12 cellular contexts compared by ENCODE assay signal in the genomic region with DNA sequence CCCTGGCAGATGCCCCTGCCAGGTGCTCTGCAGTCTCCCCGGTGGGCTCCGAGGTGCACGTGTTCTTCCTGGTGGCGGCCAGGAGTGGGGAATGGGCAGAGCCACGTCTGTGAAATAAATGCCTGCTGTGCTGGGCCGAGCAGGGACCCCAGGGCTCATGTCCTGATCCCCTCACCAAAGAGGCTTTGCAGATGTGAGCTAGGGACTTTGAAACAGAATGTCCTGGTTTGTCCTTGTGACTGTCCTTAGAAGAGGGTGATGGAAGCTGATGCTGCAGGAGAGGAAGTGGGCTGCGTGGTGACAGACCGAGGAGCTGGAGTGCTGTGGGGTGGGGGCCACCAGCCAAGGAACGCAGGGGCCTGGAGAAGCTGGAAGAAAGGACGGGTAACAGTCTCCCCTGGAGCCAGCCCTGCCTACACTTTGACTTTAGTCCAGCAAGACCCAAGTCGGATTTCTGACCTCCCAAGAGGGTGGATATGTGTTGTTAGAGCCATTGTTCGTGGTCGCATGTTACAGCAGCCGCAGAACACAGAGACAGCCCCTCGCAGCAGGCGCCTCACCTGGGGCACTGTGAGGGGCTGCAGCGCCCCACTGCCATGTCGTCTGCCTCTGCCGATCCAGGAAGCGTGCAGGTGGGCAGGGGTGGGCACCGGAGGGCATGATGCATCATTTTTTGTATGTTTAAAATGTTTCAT.
DNase-seq lines count a peak whose midpoint lies in the region; ATAC-seq, FAIRE-seq and TF ChIP-seq lines count a peak whose summit lies in the region.
"Had no signal": no experiment of that assay in that cellular context is flagged by ENCODE, and none has a peak within 500 bp of the region (broad histone marks: within the 10 kb centered on the region; RNA-seq: fewer than 3 reads in every experiment).

No MANE protein-coding gene starts in this region.

- intact Hi-C loops in K562 (cut with micrococcal nuclease) (loop anchor here (2.0 to 10.0 kb wide), 2 partner anchors 13 to 235 kb away; no protein-coding TSS in a partner anchor), colonic mucosa (cut with DNase I) (no loop called here)

- H3K27me3 Mint-ChIP-seq in neural progenitor cell (ENCODE audit: insufficient read depth, low read depth): peaks cover 29% of the 10 kb centered on the region

- peak overlapping the region; percentile 62; the same call in 2 of the 3 replicates for H3K27ac ChIP-seq in K562 (ENCODE audit: extremely low read depth, low read depth, low read length)
- peak overlapping the region; percentile 4 for H3K27ac ChIP-seq in neural progenitor cell
- H3K27ac ChIP-seq in colonic mucosa: no peak overlapping the region
- H3K27ac ChIP-seq: spleen had no signal

- H3K4me2 ChIP-seq in Loucy (ENCODE audit: low read depth, low read length, poor library complexity, severe bottlenecking): peak overlapping the region; percentile 46
- peak overlapping the region; percentile 24; the same call in 1 of the 2 replicates for H3K4me2 ChIP-seq in K562 (ENCODE audit: insufficient read depth, low read length)
- H3K4me2 ChIP-seq in neural progenitor cell: peak overlapping the region; percentile 80

- H3K4me3 ChIP-seq in Loucy (ENCODE audit: low read length, poor library complexity, severe bottlenecking) (no peak overlapping the region), K562 (no peak overlapping the region), neural progenitor cell (peak overlapping the region; percentile 18), colonic mucosa (no peak overlapping the region)
- H3K4me3 ChIP-seq: Peyer's patch, spleen had no signal

- FAIRE-seq in K562 (lab: Jason Lieb, UNC): peak; percentile 6

- no peaks in the 10 kb centered on the region for H3K9me3 Mint-ChIP-seq in neural progenitor cell
- H3K9me3 Mint-ChIP-seq: activated naive CD4-positive, alpha-beta T cell treated with anti-CD3 and anti-CD28 coated beads, Interleukin-2, amount 50 U/mL, for 24 hours; natural killer cell had no signal

- peaks cover 2% of the 10 kb centered on the region for H3K36me3 Mint-ChIP-seq in neural progenitor cell
- H3K36me3 Mint-ChIP-seq: activated naive CD4-positive, alpha-beta T cell treated with anti-CD3 and anti-CD28 coated beads, Interleukin-2, amount 50 U/mL, for 24 hours; natural killer cell had no signal

- H2AFZ ChIP-seq in Loucy (ENCODE audit: low read length) (no peak overlapping the region), K562 (ENCODE audit: low read depth, low read length) (peak overlapping the region; percentile 69), neural progenitor cell (replicated peaks) (no peak overlapping the region)

- no peak for TF ChIP-seq POLR2A in K562 (conservative IDR thresholded peaks at IDR 0.05)

- in situ Hi-C loops in K562 (cut with MboI): no loop called here

- no peak for TF ChIP-seq EP300 in K562 (IDR thresholded peaks at IDR 0.05; ENCODE audit: low read length)

- H3K79me2 ChIP-seq in Loucy (ENCODE audit: insufficient read depth, low read length) (no peaks in the 10 kb centered on the region), K562 (ENCODE audit: control insufficient read depth, insufficient read depth, low read length) (peaks cover 16% of the 10 kb centered on the region), neural progenitor cell (ENCODE audit: low read depth) (no peaks in the 10 kb centered on the region)

- ATAC-seq in K562 (0 out of 3 replicates have a peak, but pooled peaks have one; percentile 1), GM21423 (IDR thresholded peaks at IDR 0.05; ENCODE audit: unreplicated experiment) (no peak)

- no TSS peak for BruUV-seq in K562 (replicated peaks; lab: Mats Ljungman, UMichigan)

- 53% methylated on average over 21 of the region's 21 CpGs for WGBS in K562 (ENCODE audit: insufficient coverage, low coverage, missing lambda C conversion rate)

- no peaks in the 10 kb centered on the region for H3F3A ChIP-seq in Loucy (ENCODE audit: low read depth)
- H3F3A ChIP-seq in neural progenitor cell (ENCODE audit: low read depth): peaks cover 63% of the 10 kb centered on the region

- H3K9me1 ChIP-seq in K562 (ENCODE audit: control insufficient read depth, insufficient read depth, low read length): no peaks in the 10 kb centered on the region

- TF ChIP-seq RAD21 in K562 (CRISPR knock-in tag; conservative IDR thresholded peaks at IDR 0.05 in 1 of 2, IDR thresholded peaks at IDR 0.05 in 1 of 2): no peak

- TF ChIP-seq CTCF in Loucy (conservative IDR thresholded peaks at IDR 0.05; ENCODE audit: low read length) (no peak), K562 (IDR thresholded peaks at IDR 0.05 in 2 of 3, conservative IDR thresholded peaks at IDR 0.05 in 1 of 3; ENCODE audit: insufficient read depth in 2 of 3, low read depth in 1 of 3, low read length in 3 of 3) (no peak), neural progenitor cell (IDR thresholded peaks at IDR 0.05) (no peak), colonic mucosa (IDR thresholded peaks at IDR 0.05) (no peak)

- no peaks in the 10 kb centered on the region for H3K27me3 ChIP-seq in Loucy (ENCODE audit: insufficient read depth, low read length, poor library complexity, severe bottlenecking)
- no peaks in the 10 kb centered on the region for H3K27me3 ChIP-seq in K562 (ENCODE audit: control insufficient read depth in 2 of 2, insufficient read depth in 2 of 2, low read length in 2 of 2)
- peaks cover 38% of the 10 kb centered on the region for H3K27me3 ChIP-seq in neural progenitor cell
- H3K27me3 ChIP-seq in colonic mucosa: no peaks in the 10 kb centered on the region
- H3K27me3 ChIP-seq: Peyer's patch had no signal

- POLR2A ChIA-PET in K562 (lab: Yijun Ruan, JAX): interaction anchor here (0.6 to 1.7 kb wide), 6 partner anchors 9 to 293 kb away, joined by 3 to 6 read pairs (median 4); no protein-coding TSS in a partner anchor

- H3K4me1 ChIP-seq in Loucy (ENCODE audit: insufficient read depth, low read length, poor library complexity, severe bottlenecking): peaks cover 10% of the 10 kb centered on the region
- peaks cover 62 to 74% of the 10 kb centered on the region in 2 experiments for H3K4me1 ChIP-seq in K562 (replicated peaks in 1 of 2; ENCODE audit: control insufficient read depth in 2 of 2, insufficient read depth in 2 of 2, low read length in 2 of 2)
- H3K4me1 ChIP-seq in neural progenitor cell: peaks cover 53% of the 10 kb centered on the region
- H3K4me1 ChIP-seq in colonic mucosa: peaks cover 28% of the 10 kb centered on the region

- no peaks in the 10 kb centered on the region for H3K36me3 ChIP-seq in Loucy (ENCODE audit: insufficient read depth, low read length)
- no peaks in the 10 kb centered on the region for H3K36me3 ChIP-seq in K562 (ENCODE audit: control insufficient read depth, insufficient read depth, low read length)
- H3K36me3 ChIP-seq in neural progenitor cell: no peaks in the 10 kb centered on the region
- H3K36me3 ChIP-seq in colonic mucosa: no peaks in the 10 kb centered on the region
- H3K36me3 ChIP-seq: Peyer's patch, spleen had no signal

- peak; percentile 22 for DNase-seq in DMS53 (lab: John Stamatoyannopoulos, UW)
- DNase-seq in DMS53 treated with DMSO at 0.1 percent for 48 hours (lab: John Stamatoyannopoulos, UW; ENCODE audit: unreplicated experiment): no peak
- DNase-seq in K562 (ENCODE audit: extremely low read depth in 1 of 4, low spot score in 3 of 4): no peak
- peak; percentile 76 for DNase-seq in neural progenitor cell (ENCODE audit: low spot score)
- no peak for DNase-seq in colonic mucosa
- DNase-seq in iPS-NIHi7 (ENCODE audit: extremely low spot score): no peak
- DNase-seq: natural killer cell, spleen had no signal

- no peaks in the 10 kb centered on the region for H3K9me2 ChIP-seq in Loucy (replicated peaks; ENCODE audit: low read depth, low read length)

- CTCF ChIA-PET in K562 (lab: Yijun Ruan, JAX; ENCODE audit: low intra/inter-chr PET ratio): no interaction called here

- peaks cover 64% of the 10 kb centered on the region for H3K4me1 Mint-ChIP-seq in neural progenitor cell

- peak overlapping the region; percentile 75 for H3K27ac Mint-ChIP-seq in neural progenitor cell
- H3K27ac Mint-ChIP-seq: natural killer cell had no signal

- peak overlapping the region; percentile 15 for H3K9ac ChIP-seq in Loucy (ENCODE audit: low read depth, low read length, poor library complexity, severe bottlenecking)
- peak overlapping the region; percentile 38 to 86 for H3K9ac ChIP-seq in K562 (ENCODE audit: insufficient read depth in 1 of 2, low read depth in 2 of 2, low read length in 2 of 2)
- H3K9ac ChIP-seq in neural progenitor cell: no peak overlapping the region
- H3K9ac ChIP-seq in colonic mucosa (ENCODE audit: low read depth in 2 of 2, low read length in 2 of 2): peak overlapping the region in 1 of 2 donors; percentile 54

- H4K20me1 ChIP-seq in Loucy (ENCODE audit: insufficient read depth, low read length, poor library complexity, severe bottlenecking) (no peaks in the 10 kb centered on the region), K562 (replicated peaks; ENCODE audit: control insufficient read depth, insufficient read depth, low read length) (no peaks in the 10 kb centered on the region), neural progenitor cell (ENCODE audit: low read depth) (peaks cover 25% of the 10 kb centered on the region)

- peak overlapping the region; percentile 68 for H3K4me3 Mint-ChIP-seq in neural progenitor cell
- H3K4me3 Mint-ChIP-seq: activated naive CD4-positive, alpha-beta T cell treated with anti-CD3 and anti-CD28 coated beads, Interleukin-2, amount 50 U/mL, for 24 hours; natural killer cell had no signal

- H3K9me3 ChIP-seq in Loucy (ENCODE audit: insufficient read depth, low read depth, low read length) (no peaks in the 10 kb centered on the region), K562 (replicated peaks; ENCODE audit: control insufficient read depth, insufficient read depth, low read depth, low read length) (no peaks in the 10 kb centered on the region), neural progenitor cell (ENCODE audit: low read depth) (no peaks in the 10 kb centered on the region), colonic mucosa (no peaks in the 10 kb centered on the region)
- H3K9me3 ChIP-seq: Peyer's patch, spleen had no signal

TF ChIP-seq in K562, 482 proteins besides CTCF, POLR2A, EP300 and RAD21 (continues in another document):
- TF ChIP-seq HEY1 (CRISPR knock-in tag; IDR thresholded peaks at IDR 0.05; ENCODE audit: borderline replicate concordance) (no peak), ELF4 (CRISPR knock-in tag; IDR thresholded peaks at IDR 0.05) (no peak)
- TF ChIP-seq, protein P1, sequence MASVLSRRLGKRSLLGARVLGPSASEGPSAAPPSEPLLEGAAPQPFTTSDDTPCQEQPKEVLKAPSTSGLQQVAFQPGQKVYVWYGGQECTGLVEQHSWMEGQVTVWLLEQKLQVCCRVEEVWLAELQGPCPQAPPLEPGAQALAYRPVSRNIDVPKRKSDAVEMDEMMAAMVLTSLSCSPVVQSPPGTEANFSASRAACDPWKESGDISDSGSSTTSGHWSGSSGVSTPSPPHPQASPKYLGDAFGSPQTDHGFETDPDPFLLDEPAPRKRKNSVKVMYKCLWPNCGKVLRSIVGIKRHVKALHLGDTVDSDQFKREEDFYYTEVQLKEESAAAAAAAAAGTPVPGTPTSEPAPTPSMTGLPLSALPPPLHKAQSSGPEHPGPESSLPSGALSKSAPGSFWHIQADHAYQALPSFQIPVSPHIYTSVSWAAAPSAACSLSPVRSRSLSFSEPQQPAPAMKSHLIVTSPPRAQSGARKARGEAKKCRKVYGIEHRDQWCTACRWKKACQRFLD (CRISPR knock-in tag; IDR thresholded peaks at IDR 0.05): 0 out of 2 replicates have a peak, but pooled peaks have one; percentile 8

Comparison
In these comparisons a context has a peak if more than half of its experiments do, and no peak if none do; other contexts are left out.
1. DNase-seq: peak in DMS53 (single experiment) and neural progenitor cell (single experiment); none in DMS53 treated with DMSO at 0.1 percent for 48 hours (single experiment), K562 (0 of 4), colonic mucosa (single experiment) and iPS-NIHi7 (single experiment).
2. H3K4me2 ChIP-seq: peak in every context shown above with its lines; median percentile 80 in neural progenitor cell; 46 in Loucy; 24 in K562.